2 cellular contexts compared by ENCODE assay signal in the genomic region with DNA sequence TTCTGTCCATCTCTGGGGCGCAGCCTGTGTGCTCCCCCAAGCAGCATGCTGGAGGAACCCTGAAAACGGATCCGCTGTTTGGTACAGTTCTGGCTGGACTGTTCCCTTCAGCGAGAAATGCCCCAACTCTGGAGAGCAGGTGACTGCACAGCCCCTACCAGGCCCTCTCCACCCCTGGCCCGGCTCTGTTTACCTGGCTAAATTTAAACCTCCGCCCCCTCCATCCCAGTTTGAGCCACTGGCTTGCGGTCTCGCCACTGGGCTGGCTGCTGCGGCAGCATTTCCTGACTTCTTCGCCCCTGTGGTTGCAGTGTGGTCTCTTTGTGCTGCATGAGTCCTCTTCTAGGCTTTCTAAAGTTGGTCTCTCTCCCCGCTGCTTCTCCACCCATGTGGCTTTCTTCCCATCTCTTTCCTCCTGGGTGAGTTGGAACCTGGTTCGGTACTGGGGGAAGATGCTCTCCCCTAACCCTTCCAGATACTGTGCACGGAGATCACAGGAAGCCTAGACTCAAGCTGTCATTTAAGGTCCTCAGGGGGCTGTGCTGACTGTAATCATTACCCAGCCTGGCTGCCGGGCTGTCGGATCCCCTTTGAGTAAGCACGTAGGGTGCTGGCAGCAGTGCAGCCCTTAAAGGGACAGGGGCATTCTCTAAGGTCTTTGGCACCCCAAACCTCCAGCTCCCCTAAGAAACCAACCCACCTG.
TF ChIP-seq lines count a peak whose summit lies in the region.

No MANE protein-coding gene starts in this region.

TF ChIP-seq in SK-N-SH, 30 proteins besides CTCF, POLR2A, EP300 and RAD21 (continued from another document):
- TF ChIP-seq, protein P1, sequence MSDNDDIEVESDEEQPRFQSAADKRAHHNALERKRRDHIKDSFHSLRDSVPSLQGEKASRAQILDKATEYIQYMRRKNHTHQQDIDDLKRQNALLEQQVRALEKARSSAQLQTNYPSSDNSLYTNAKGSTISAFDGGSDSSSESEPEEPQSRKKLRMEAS (IDR thresholded peaks at IDR 0.05; ENCODE audit: low read depth), result no peak
- no peak for TF ChIP-seq RCOR1 (IDR thresholded peaks at IDR 0.05; ENCODE audit: low read length)
- TF ChIP-seq GATA2 (CRISPR knock-in tag; IDR thresholded peaks at IDR 0.05), result no peak
- TF ChIP-seq NFIC (IDR thresholded peaks at IDR 0.05; ENCODE audit: borderline replicate concordance), result no peak

TF ChIP-seq in SK-N-SH treated with all-trans-retinoic acid at 6 μM for 48 hours, 23 proteins besides CTCF, POLR2A, EP300 and RAD21 (continued from another document):
- TF ChIP-seq, protein P2, sequence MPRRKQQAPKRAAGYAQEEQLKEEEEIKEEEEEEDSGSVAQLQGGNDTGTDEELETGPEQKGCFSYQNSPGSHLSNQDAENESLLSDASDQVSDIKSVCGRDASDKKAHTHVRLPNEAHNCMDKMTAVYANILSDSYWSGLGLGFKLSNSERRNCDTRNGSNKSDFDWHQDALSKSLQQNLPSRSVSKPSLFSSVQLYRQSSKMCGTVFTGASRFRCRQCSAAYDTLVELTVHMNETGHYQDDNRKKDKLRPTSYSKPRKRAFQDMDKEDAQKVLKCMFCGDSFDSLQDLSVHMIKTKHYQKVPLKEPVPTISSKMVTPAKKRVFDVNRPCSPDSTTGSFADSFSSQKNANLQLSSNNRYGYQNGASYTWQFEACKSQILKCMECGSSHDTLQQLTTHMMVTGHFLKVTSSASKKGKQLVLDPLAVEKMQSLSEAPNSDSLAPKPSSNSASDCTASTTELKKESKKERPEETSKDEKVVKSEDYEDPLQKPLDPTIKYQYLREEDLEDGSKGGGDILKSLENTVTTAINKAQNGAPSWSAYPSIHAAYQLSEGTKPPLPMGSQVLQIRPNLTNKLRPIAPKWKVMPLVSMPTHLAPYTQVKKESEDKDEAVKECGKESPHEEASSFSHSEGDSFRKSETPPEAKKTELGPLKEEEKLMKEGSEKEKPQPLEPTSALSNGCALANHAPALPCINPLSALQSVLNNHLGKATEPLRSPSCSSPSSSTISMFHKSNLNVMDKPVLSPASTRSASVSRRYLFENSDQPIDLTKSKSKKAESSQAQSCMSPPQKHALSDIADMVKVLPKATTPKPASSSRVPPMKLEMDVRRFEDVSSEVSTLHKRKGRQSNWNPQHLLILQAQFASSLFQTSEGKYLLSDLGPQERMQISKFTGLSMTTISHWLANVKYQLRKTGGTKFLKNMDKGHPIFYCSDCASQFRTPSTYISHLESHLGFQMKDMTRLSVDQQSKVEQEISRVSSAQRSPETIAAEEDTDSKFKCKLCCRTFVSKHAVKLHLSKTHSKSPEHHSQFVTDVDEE (CRISPR knock-in tag; IDR thresholded peaks at IDR 0.05), result no peak
- TF ChIP-seq, protein P3, sequence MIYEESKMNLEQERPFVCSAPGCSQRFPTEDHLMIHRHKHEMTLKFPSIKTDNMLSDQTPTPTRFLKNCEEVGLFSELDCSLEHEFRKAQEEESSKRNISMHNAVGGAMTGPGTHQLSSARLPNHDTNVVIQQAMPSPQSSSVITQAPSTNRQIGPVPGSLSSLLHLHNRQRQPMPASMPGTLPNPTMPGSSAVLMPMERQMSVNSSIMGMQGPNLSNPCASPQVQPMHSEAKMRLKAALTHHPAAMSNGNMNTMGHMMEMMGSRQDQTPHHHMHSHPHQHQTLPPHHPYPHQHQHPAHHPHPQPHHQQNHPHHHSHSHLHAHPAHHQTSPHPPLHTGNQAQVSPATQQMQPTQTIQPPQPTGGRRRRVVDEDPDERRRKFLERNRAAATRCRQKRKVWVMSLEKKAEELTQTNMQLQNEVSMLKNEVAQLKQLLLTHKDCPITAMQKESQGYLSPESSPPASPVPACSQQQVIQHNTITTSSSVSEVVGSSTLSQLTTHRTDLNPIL (CRISPR knock-in tag; IDR thresholded peaks at IDR 0.05; ENCODE audit: low read depth), result no peak
- TF ChIP-seq ZC3H10 (CRISPR knock-in tag; IDR thresholded peaks at IDR 0.05) (no peak), CSDC2 (CRISPR knock-in tag; IDR thresholded peaks at IDR 0.05) (no peak), OSR1 (CRISPR knock-in tag; IDR thresholded peaks at IDR 0.05) (no peak), SNAI2 (CRISPR knock-in tag; IDR thresholded peaks at IDR 0.05) (no peak)
